Comparison of ENCODE assay signal across 25 cellular contexts in genomic region chr12:54341343-54341742, GRCh38. TPM values are rescaled to one million over a fixed set of nuclear protein-coding genes. Genes with fewer than 3 reads are reported as not detected.
DNase-seq lines count a peak whose midpoint lies in the region; ATAC-seq and TF ChIP-seq lines count a peak whose summit lies in the region.
"Had no signal": no experiment of that assay in that cellular context is flagged by ENCODE, and none has a peak within 500 bp of the region (broad histone marks: within the 10 kb centered on the region; RNA-seq: fewer than 3 reads in every experiment).

No MANE protein-coding gene starts in this region.

- TF ChIP-seq POLR2A in upper lobe of left lung (IDR thresholded peaks at IDR 0.05), result no peak

- H3K9ac ChIP-seq in skeletal muscle tissue (ENCODE audit: low read depth in 1 of 3, low read length in 3 of 3), result no peak overlapping the region
- H3K9ac ChIP-seq: parathyroid adenoma had no signal

- WGBS in upper lobe of left lung, 2 donors, result 80 to 99% methylated on average over 7 of the region's 7 CpGs

- peaks cover 22 to 26% (median 25%) of the 10 kb centered on the region in 3 donors for H3K4me1 ChIP-seq in skeletal muscle tissue (ENCODE audit: control insufficient read depth in 3 of 3, insufficient read depth in 3 of 3, low read length in 3 of 3)
- H3K4me1 ChIP-seq in upper lobe of left lung, result peaks cover 13 to 32% (median 22%) of the 10 kb centered on the region in 4 donors

- ATAC-seq in HG03135 (IDR thresholded peaks at IDR 0.05; ENCODE audit: unreplicated experiment), result no peak
- ATAC-seq in upper lobe of left lung (ENCODE audit: low FRiP score in 2 of 2), result no peak
- ATAC-seq: heart left ventricle; naive thymus-derived CD8-positive, alpha-beta T cell; sciatic nerve; stimulated activated naive CD8-positive, alpha-beta T cell treated with anti-CD3 and anti-CD28 coated beads, Interleukin-15, amount 100 ng/mL, for 72 hours had no signal

- H3K27ac ChIP-seq in skeletal muscle tissue (ENCODE audit: low read depth, low read length), result peak overlapping the region; percentile 63
- H3K27ac ChIP-seq in upper lobe of left lung, result no peak overlapping the region
- H3K27ac ChIP-seq: heart left ventricle, parathyroid adenoma, tibial artery had no signal

- no peaks in the 10 kb centered on the region for H3K9me3 ChIP-seq in skeletal muscle tissue (ENCODE audit: control insufficient read depth in 3 of 3, low read length in 3 of 3)
- no peaks in the 10 kb centered on the region for H3K9me3 ChIP-seq in upper lobe of left lung
- H3K9me3 ChIP-seq: heart left ventricle, tibial artery had no signal

- peaks cover 18 to 35% (median 29%) of the 10 kb centered on the region in 3 donors for H3K36me3 ChIP-seq in skeletal muscle tissue (ENCODE audit: control insufficient read depth in 3 of 3, insufficient read depth in 3 of 3, low read length in 3 of 3)
- H3K36me3 ChIP-seq in upper lobe of left lung, result peaks cover 25 to 59% (median 53%) of the 10 kb centered on the region in 4 donors

- no peak for TF ChIP-seq CTCF in upper lobe of left lung (IDR thresholded peaks at IDR 0.05)

- no peak for TF ChIP-seq EP300 in upper lobe of left lung (IDR thresholded peaks at IDR 0.05)

- H3K4me3 ChIP-seq in skeletal muscle tissue (ENCODE audit: low read length in 3 of 3) (no peak overlapping the region), upper lobe of left lung (no peak overlapping the region)
- H3K4me3 ChIP-seq: heart left ventricle, tibial artery had no signal

- H3K27me3 ChIP-seq in skeletal muscle tissue (ENCODE audit: control insufficient read depth in 3 of 3, insufficient read depth in 3 of 3, low read length in 3 of 3) (no peaks in the 10 kb centered on the region), upper lobe of left lung (no peaks in the 10 kb centered on the region)
- H3K27me3 ChIP-seq: heart left ventricle, tibial artery had no signal

- DNase-seq in NCI-H1417 treated with DMSO at 0.1 percent for 48 hours (lab: John Stamatoyannopoulos, UW), result peak; percentile 32
- peak; percentile 99 for DNase-seq in NCI-H82 treated with DMSO at 0.1 percent for 48 hours (lab: John Stamatoyannopoulos, UW; ENCODE audit: unreplicated experiment)
- DNase-seq in left kidney (ENCODE audit: low read depth, low spot score), result peak; percentile 76
- no peak for DNase-seq in HK-2 (ENCODE audit: unreplicated experiment)
- no peak for DNase-seq in upper lobe of left lung
- DNase-seq: activated CD4-positive, alpha-beta T cell treated with anti-CD3 and anti-CD28 coated beads, Interleukin-2, amount 50 U/mL, for 48 hours; activated CD4-positive, CD25-positive, alpha-beta regulatory T cell; activated effector memory CD4-positive, alpha-beta T cell treated with anti-CD3 and anti-CD28 coated beads, Interleukin-2, amount 50 U/mL, for 16 hours; effector CD8-positive, alpha-beta T cell; erythroblast; heart left ventricle; left colon; naive thymus-derived CD8-positive, alpha-beta T cell; NCI-H1092; NCI-H774; stimulated activated naive CD8-positive, alpha-beta T cell treated with anti-CD3 and anti-CD28 coated beads, Interleukin-15, amount 100 ng/mL, for 72 hours; SW 1271; tibial artery had no signal

RNA-seq across cellular contexts. Expression of gene COPZ1, which starts 16.4 kb away (rescaled TPM):
- 62.6 TPM for total RNA-seq in skeletal muscle tissue
- 100 to 1,000 TPM in 3 of 6 donors, 10 to 100 TPM in 3; 55.5 to 132 (median 96.7) TPM for total RNA-seq in upper lobe of left lung

RNA-seq across cellular contexts. Expression of gene GPR84, which starts 22.9 kb away (rescaled TPM):
- total RNA-seq in skeletal muscle tissue, result not detected
- 1 to 10 TPM in 3 of 6 donors, under 1 TPM in 1, not detected in 2; 0.39 to 2.1 (median 1.1) TPM for total RNA-seq in upper lobe of left lung
- total RNA-seq: fibroblast of villous mesenchyme; H4; LHCN-M2; naive thymus-derived CD8-positive, alpha-beta T cell had no signal

RNA-seq across cellular contexts. Expression of gene NFE2, which starts 40.5 kb away (rescaled TPM):
- total RNA-seq in skeletal muscle tissue (5.2 TPM), upper lobe of left lung (10 to 100 TPM in 2 of 6 donors, 1 to 10 TPM in 4; 2.7 to 16.8 (median 9.3) TPM)
- total RNA-seq: naive thymus-derived CD8-positive, alpha-beta T cell had no signal

RNA-seq across cellular contexts. Expression of gene ZNF385A, which starts 43.2 kb away (rescaled TPM):
- total RNA-seq in skeletal muscle tissue (3.7 TPM), upper lobe of left lung (10 to 100 TPM; 18.5 to 43.8 (median 23.0) TPM)

Comparison
In these comparisons a context has a peak if more than half of its experiments do, and no peak if none do; other contexts are left out.
1. DNase-seq: peak in NCI-H1417 treated with DMSO at 0.1 percent for 48 hours (single experiment), NCI-H82 treated with DMSO at 0.1 percent for 48 hours (single experiment) and left kidney (single experiment); none in HK-2 (single experiment) and upper lobe of left lung (0 of 2).